In the genomic region with DNA sequence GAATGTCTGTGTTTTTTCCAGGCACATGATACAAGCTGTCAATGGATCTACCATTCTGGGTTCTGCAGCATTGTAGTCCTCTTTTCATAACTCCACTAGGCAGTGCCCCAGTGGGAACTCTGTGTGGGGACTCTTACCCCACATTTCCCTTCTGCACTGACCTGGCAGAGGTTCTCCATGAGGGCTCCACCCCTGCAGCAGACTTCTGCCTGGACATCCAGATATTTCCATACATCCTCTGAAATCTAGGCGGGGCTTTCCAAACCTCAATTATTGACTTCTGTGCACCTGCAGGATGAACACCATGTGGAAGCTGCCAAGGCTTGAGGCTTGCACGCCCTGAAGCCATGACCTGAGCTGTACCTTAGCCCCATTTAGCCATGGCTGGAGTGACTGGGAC, we compare ENCODE assay signal across 31 cellular contexts. TPM values are rescaled to one million over a fixed set of nuclear protein-coding genes. Genes with fewer than 3 reads are reported as not detected.
"Had no signal": no experiment of that assay in that cellular context is flagged by ENCODE, and none has a peak within 500 bp of the region (broad histone marks: within the 10 kb centered on the region; RNA-seq: fewer than 3 reads in every experiment).

No MANE protein-coding gene starts in this region.

- H3K27ac ChIP-seq: coronary artery, dorsolateral prefrontal cortex, esophagus squamous epithelium, gastrocnemius medialis, heart right ventricle, left lung, lower lobe of right lung had no signal

- ATAC-seq: gastrocnemius medialis, heart right ventricle, left cardiac atrium, left lung, left ventricle myocardium superior, lower lobe of right lung, mucosa of descending colon had no signal

- FAIRE-seq: colon, endothelial cell of umbilical vein, islet of Langerhans, keratinocyte had no signal

- H3K36me3 ChIP-seq: esophagus squamous epithelium, gastrocnemius medialis, heart right ventricle, left lung, lower lobe of right lung had no signal

- DNase-seq: dermis blood vessel endothelial cell; dorsolateral prefrontal cortex; effector CD4-positive, alpha-beta T cell; effector memory CD4-positive, alpha-beta T cell; esophagus squamous epithelium; foreskin fibroblast; foreskin melanocyte; gastrocnemius medialis; glutamatergic neuron; head of caudate nucleus; heart right ventricle; hippocampal formation; left cardiac atrium; left lung; left ventricle myocardium superior; lower lobe of right lung; mesenchymal stem cell; mucosa of descending colon; naive B cell had no signal

- H3K9me3 ChIP-seq: gastrocnemius medialis had no signal

- H3K27me3 ChIP-seq: esophagus squamous epithelium, gastrocnemius medialis, heart right ventricle, left lung had no signal

- H3K4me1 ChIP-seq: esophagus squamous epithelium, gastrocnemius medialis, left lung, lower lobe of right lung had no signal

- H3K4me3 ChIP-seq: coronary artery, dorsolateral prefrontal cortex, esophagus squamous epithelium, gastrocnemius medialis, heart right ventricle, left lung, lower lobe of right lung, mucosa of descending colon had no signal

RNA-seq across cellular contexts. Expression of a gene that starts 56.0 kb away (rescaled TPM):
- total RNA-seq: dorsolateral prefrontal cortex, endothelial cell of umbilical vein, esophagus squamous epithelium, glomerular endothelial cell, heart right ventricle, kidney epithelial cell, left cardiac atrium, left lung, left ventricle myocardium superior, lower leg skin, lower lobe of right lung, mesenteric fat pad, mesothelial cell of epicardium, mucosa of descending colon, myocyte had no signal
- polyA plus RNA-seq: esophagus, heart right ventricle, keratinocyte had no signal
